18 cellular contexts compared by ENCODE assay signal in the genomic region with DNA sequence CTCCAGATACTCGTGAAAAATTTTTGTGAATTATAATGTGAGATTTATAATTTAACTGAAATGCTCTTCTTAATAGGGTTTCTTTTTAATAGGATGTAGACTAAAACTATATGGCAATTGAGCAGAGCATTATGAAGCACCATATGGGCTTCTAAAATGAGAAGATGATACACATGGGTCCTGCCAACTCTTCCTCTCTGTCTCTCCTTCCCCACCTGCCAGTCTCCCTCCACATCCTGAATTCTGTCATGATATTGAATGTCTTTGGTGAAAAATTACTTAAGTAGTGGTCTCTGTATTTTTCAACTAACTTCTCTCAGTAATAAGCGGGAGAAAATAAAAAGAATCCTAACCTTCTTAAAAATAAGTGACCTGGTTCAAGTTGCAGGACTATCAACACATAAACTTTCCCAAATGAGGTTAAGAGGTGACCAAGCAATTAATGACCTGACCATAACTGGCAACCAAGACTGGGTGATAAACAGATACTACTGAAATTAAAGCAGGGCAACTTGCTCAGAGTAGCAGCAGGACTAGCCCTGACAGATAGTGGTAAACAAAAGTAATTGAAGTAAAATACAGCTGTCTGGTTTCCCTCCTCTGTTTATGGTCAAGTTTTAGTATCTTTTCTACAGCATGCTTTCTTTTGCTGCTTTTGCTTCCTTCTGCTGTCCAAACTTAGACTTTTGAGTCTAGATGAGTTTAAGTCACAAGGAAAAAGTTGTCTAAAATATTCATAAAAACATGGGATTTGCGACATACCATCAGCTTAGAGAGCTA.
DNase-seq lines count a peak whose midpoint lies in the region; ATAC-seq, FAIRE-seq and TF ChIP-seq lines count a peak whose summit lies in the region.
"Had no signal": no experiment of that assay in that cellular context is flagged by ENCODE, and none has a peak within 500 bp of the region (broad histone marks: within the 10 kb centered on the region; RNA-seq: fewer than 3 reads in every experiment).

No MANE protein-coding gene starts in this region.

- H3K79me2 ChIP-seq in HepG2 (ENCODE audit: insufficient read depth, low read length) = no peaks in the 10 kb centered on the region
- no peaks in the 10 kb centered on the region for H3K79me2 ChIP-seq in endothelial cell of umbilical vein (ENCODE audit: control insufficient read depth, insufficient read depth, low read length)

- H3K9ac ChIP-seq in liver (ENCODE audit: low read depth in 1 of 2, low read length in 2 of 2) (no peak overlapping the region), HepG2 (ENCODE audit: insufficient read depth, low read depth, low read length) (no peak overlapping the region), endothelial cell of umbilical vein (replicated peaks; ENCODE audit: extremely low read depth, insufficient read depth, low read length) (no peak overlapping the region)
- H3K9ac ChIP-seq: BLaER1 treated with 17β-estradiol and CSF1 and Interleukin-3, amounts not matched to agents 10 nM and 100 nM; SK-N-SH had no signal

- no peak for DNase-seq in HepG2 (ENCODE audit: low spot score)
- DNase-seq in NCI-H446 treated with DMSO at 0.1 percent for 48 hours (lab: John Stamatoyannopoulos, UW) = peak; percentile 93
- DNase-seq in endothelial cell of umbilical vein (ENCODE audit: low read depth, low spot score) = peak; percentile 29
- no peak for DNase-seq in D341Med (ENCODE audit: low spot score)
- DNase-seq in activated naive CD4-positive, alpha-beta T cell treated with anti-CD3 and anti-CD28 coated beads, Interleukin-2, amount 10 ng/mL, durations not matched to agents 7 days and 5 days = no peak
- DNase-seq in LoVo (ENCODE audit: low spot score) = no peak
- no peak for DNase-seq in activated naive CD8-positive, alpha-beta T cell treated with anti-CD3 and anti-CD28 coated beads, Interleukin-2, amount 50 U/mL, for 24 hours
- DNase-seq: GOT3, HFFc6, Kasumi-1, NCI-H2029 treated with DMSO at 0.1 percent for 48 hours, NCI-H2227 treated with DMSO at 0.1 percent for 48 hours, NCI-H69, Right ventricle myocardium superior, SK-N-SH had no signal

- H3K36me3 Mint-ChIP-seq in activated naive CD4-positive, alpha-beta T cell treated with anti-CD3 and anti-CD28 coated beads, Interleukin-2, amount 10 ng/mL, durations not matched to agents 7 days and 5 days = no peaks in the 10 kb centered on the region
- no peaks in the 10 kb centered on the region for H3K36me3 Mint-ChIP-seq in activated naive CD8-positive, alpha-beta T cell treated with anti-CD3 and anti-CD28 coated beads, Interleukin-2, amount 50 U/mL, for 24 hours (ENCODE audit: low read depth)

- H3K4me2 ChIP-seq in HepG2 (ENCODE audit: low read depth, low read length) (no peak overlapping the region), endothelial cell of umbilical vein (ENCODE audit: insufficient read depth, low read length) (no peak overlapping the region)
- H3K4me2 ChIP-seq: BLaER1 treated with 17β-estradiol and CSF1 and Interleukin-3, amounts not matched to agents 10 nM and 100 nM; SK-N-SH had no signal

- peak overlapping the region in 1 of 2 donors; percentile 1 for H3K27ac ChIP-seq in liver (ENCODE audit: low read depth in 1 of 2, low read length in 2 of 2)
- no peak overlapping the region for H3K27ac ChIP-seq in HepG2 (ENCODE audit: extremely low read length, insufficient read depth, low read length)
- H3K27ac ChIP-seq in endothelial cell of umbilical vein (ENCODE audit: insufficient read depth, low read depth, low read length) = no peak overlapping the region
- H3K27ac ChIP-seq: BLaER1 treated with 17β-estradiol and CSF1 and Interleukin-3, amounts not matched to agents 10 nM and 100 nM had no signal

- in situ Hi-C loops in HepG2 (cut with HindIII; ENCODE audit: extremely low pct_ligation_motif_present, low pct_unique_long_range_greater_than_20kb) = no loop called here

- TF ChIP-seq CTCF in liver (IDR thresholded peaks at IDR 0.05; ENCODE audit: low read depth, low read length, missing input control) = no peak
- no peak for TF ChIP-seq CTCF in HepG2 (CRISPR knock-in tag; IDR thresholded peaks at IDR 0.05)
- TF ChIP-seq CTCF in endothelial cell of umbilical vein (IDR thresholded peaks at IDR 0.05; ENCODE audit: extremely low read depth in 1 of 2, insufficient read depth in 1 of 2, low read depth in 1 of 2, low read length in 2 of 2) = no peak

- TF ChIP-seq EP300 in HepG2 (IDR thresholded peaks at IDR 0.05; ENCODE audit: low read depth in 2 of 2, low read length in 2 of 2) = no peak
- no peak for TF ChIP-seq EP300 in HepG2 (CRISPR knock-in tag; IDR thresholded peaks at IDR 0.05; ENCODE audit: borderline replicate concordance)

- POLR2A ChIA-PET in HepG2 (lab: Yijun Ruan, JAX) = no interaction called here
- POLR2A ChIA-PET in endothelial cell of umbilical vein (lab: Charles Lee) = no interaction called here

- CTCF ChIA-PET in HepG2 (lab: Yijun Ruan, JAX; ENCODE audit: low intra/inter-chr PET ratio, low total read pairs) = no interaction called here
- CTCF ChIA-PET in endothelial cell of umbilical vein (lab: Charles Lee) = no interaction called here
- CTCF ChIA-PET in activated naive CD4-positive, alpha-beta T cell treated with anti-CD3 and anti-CD28 coated beads, Interleukin-2, amount 10 ng/mL, durations not matched to agents 7 days and 5 days (lab: Charles Lee) = no interaction called here

- H3K9me1 ChIP-seq in endothelial cell of umbilical vein (replicated peaks; ENCODE audit: control insufficient read depth, extremely low read depth, insufficient read depth, low read length) = no peaks in the 10 kb centered on the region

- H3K4me1 Mint-ChIP-seq in activated naive CD4-positive, alpha-beta T cell treated with anti-CD3 and anti-CD28 coated beads, Interleukin-2, amount 10 ng/mL, durations not matched to agents 7 days and 5 days = no peaks in the 10 kb centered on the region
- no peaks in the 10 kb centered on the region for H3K4me1 Mint-ChIP-seq in activated naive CD8-positive, alpha-beta T cell treated with anti-CD3 and anti-CD28 coated beads, Interleukin-2, amount 50 U/mL, for 24 hours

- H3K9me3 ChIP-seq in liver (ENCODE audit: control insufficient read depth in 4 of 4, low read length in 3 of 4) = no peaks in the 10 kb centered on the region
- H3K9me3 ChIP-seq in HepG2 (ENCODE audit: low read length) = no peaks in the 10 kb centered on the region
- H3K9me3 ChIP-seq in endothelial cell of umbilical vein (replicated peaks; ENCODE audit: control insufficient read depth, insufficient read depth, low read length) = no peaks in the 10 kb centered on the region
- H3K9me3 ChIP-seq: BLaER1 treated with 17β-estradiol and CSF1 and Interleukin-3, amounts not matched to agents 10 nM and 100 nM; SK-N-SH had no signal

- TF ChIP-seq POLR2A in HepG2 (IDR thresholded peaks at IDR 0.05; ENCODE audit: insufficient read depth in 1 of 2, low read depth in 2 of 2, low read length in 2 of 2) = no peak
- no peak for TF ChIP-seq POLR2A in endothelial cell of umbilical vein (IDR thresholded peaks at IDR 0.05; ENCODE audit: low read depth, low read length)

- H3K4me3 Mint-ChIP-seq in activated naive CD4-positive, alpha-beta T cell treated with anti-CD3 and anti-CD28 coated beads, Interleukin-2, amount 10 ng/mL, durations not matched to agents 7 days and 5 days = no peak overlapping the region
- H3K4me3 Mint-ChIP-seq in activated naive CD8-positive, alpha-beta T cell treated with anti-CD3 and anti-CD28 coated beads, Interleukin-2, amount 50 U/mL, for 24 hours = no peak overlapping the region
- H3K4me3 Mint-ChIP-seq: HFFc6 had no signal

- no peak for ATAC-seq in HepG2
- no peak for ATAC-seq in activated naive CD8-positive, alpha-beta T cell treated with anti-CD3 and anti-CD28 coated beads, Interleukin-2, amount 50 U/mL, for 24 hours
- ATAC-seq: Panc1 had no signal

- H2AFZ ChIP-seq in HepG2 (ENCODE audit: low read length) (no peak overlapping the region), endothelial cell of umbilical vein (ENCODE audit: low read depth, low read length) (no peak overlapping the region)

- H3K9me3 Mint-ChIP-seq in activated naive CD4-positive, alpha-beta T cell treated with anti-CD3 and anti-CD28 coated beads, Interleukin-2, amount 10 ng/mL, durations not matched to agents 7 days and 5 days = no peaks in the 10 kb centered on the region
- no peaks in the 10 kb centered on the region for H3K9me3 Mint-ChIP-seq in activated naive CD8-positive, alpha-beta T cell treated with anti-CD3 and anti-CD28 coated beads, Interleukin-2, amount 50 U/mL, for 24 hours
- H3K9me3 Mint-ChIP-seq: HFFc6 had no signal

- no peak for FAIRE-seq in HepG2 (lab: Jason Lieb, UNC)
- FAIRE-seq in endothelial cell of umbilical vein (lab: Jason Lieb, UNC) = peak; percentile 44

- WGBS in liver = 65% methylated on average over 3 of the region's 3 CpGs
- 18% methylated on average over 3 of the region's 3 CpGs for WGBS in HepG2 (ENCODE audit: low lambda C conversion rate)

- H3K27me3 Mint-ChIP-seq in activated naive CD4-positive, alpha-beta T cell treated with anti-CD3 and anti-CD28 coated beads, Interleukin-2, amount 10 ng/mL, durations not matched to agents 7 days and 5 days = no peaks in the 10 kb centered on the region
- H3K27me3 Mint-ChIP-seq in activated naive CD8-positive, alpha-beta T cell treated with anti-CD3 and anti-CD28 coated beads, Interleukin-2, amount 50 U/mL, for 24 hours = no peaks in the 10 kb centered on the region

- H4K20me1 ChIP-seq in HepG2 (ENCODE audit: insufficient read depth, low read length) = no peaks in the 10 kb centered on the region
- no peaks in the 10 kb centered on the region for H4K20me1 ChIP-seq in endothelial cell of umbilical vein (replicated peaks; ENCODE audit: control insufficient read depth, extremely low read depth, insufficient read depth, low read length)
- H4K20me1 ChIP-seq: BLaER1 treated with 17β-estradiol and CSF1 and Interleukin-3, amounts not matched to agents 10 nM and 100 nM had no signal

- H3K4me3 ChIP-seq in liver (ENCODE audit: low read depth in 1 of 3, low read length in 3 of 3) = no peak overlapping the region
- H3K4me3 ChIP-seq in HepG2 (replicated peaks in 1 of 3; ENCODE audit: insufficient read depth in 1 of 3, low read depth in 2 of 3, low read length in 3 of 3) = no peak overlapping the region
- H3K4me3 ChIP-seq in endothelial cell of umbilical vein (replicated peaks in 1 of 3; ENCODE audit: insufficient read depth in 1 of 3, low read depth in 1 of 3, low read length in 3 of 3) = no peak overlapping the region
- H3K4me3 ChIP-seq: BLaER1 treated with 17β-estradiol and CSF1 and Interleukin-3, amounts not matched to agents 10 nM and 100 nM had no signal

- no peaks in the 10 kb centered on the region for H3K27me3 ChIP-seq in liver (ENCODE audit: control insufficient read depth in 4 of 4, insufficient read depth in 4 of 4, low read length in 3 of 4)
- H3K27me3 ChIP-seq in HepG2 (ENCODE audit: control insufficient read depth in 1 of 2, insufficient read depth in 2 of 2, low read length in 2 of 2) = no peaks in the 10 kb centered on the region; a peak in 1 of 5 replicates
- H3K27me3 ChIP-seq in endothelial cell of umbilical vein (ENCODE audit: control insufficient read depth in 2 of 2, insufficient read depth in 2 of 2, low read length in 2 of 2) = no peaks in the 10 kb centered on the region
- H3K27me3 ChIP-seq: BLaER1 treated with 17β-estradiol and CSF1 and Interleukin-3, amounts not matched to agents 10 nM and 100 nM had no signal

- dilution Hi-C loops in endothelial cell of umbilical vein (cut with MboI; ENCODE audit: extremely low pct_ligation_motif_present, low sequenced_read_pairs) = no loop called here

- no TSS peak for BruUV-seq in HepG2 (replicated peaks; lab: Mats Ljungman, UMichigan)
- no TSS peak for BruUV-seq in endothelial cell of umbilical vein (replicated peaks; lab: Mats Ljungman, UMichigan)

- H3K4me1 ChIP-seq in liver (ENCODE audit: control insufficient read depth in 4 of 4, insufficient read depth in 4 of 4, low read length in 3 of 4) (no peaks in the 10 kb centered on the region), HepG2 (ENCODE audit: insufficient read depth, low read length) (no peaks in the 10 kb centered on the region), endothelial cell of umbilical vein (ENCODE audit: control insufficient read depth, extremely low read depth, insufficient read depth, low read length) (peaks cover 53% of the 10 kb centered on the region)

- H3K36me3 ChIP-seq in liver (ENCODE audit: control insufficient read depth in 4 of 4, insufficient read depth in 3 of 4, low read depth in 1 of 4, low read length in 3 of 4) (no peaks in the 10 kb centered on the region), HepG2 (replicated peaks in 1 of 2; ENCODE audit: control insufficient read depth in 1 of 2, insufficient read depth in 2 of 2, low read length in 2 of 2) (no peaks in the 10 kb centered on the region), endothelial cell of umbilical vein (ENCODE audit: control insufficient read depth in 2 of 2, extremely low read depth in 1 of 2, insufficient read depth in 2 of 2, low read length in 2 of 2) (no peaks in the 10 kb centered on the region)
- H3K36me3 ChIP-seq: BLaER1 treated with 17β-estradiol and CSF1 and Interleukin-3, amounts not matched to agents 10 nM and 100 nM had no signal

- H3K27ac Mint-ChIP-seq in activated naive CD4-positive, alpha-beta T cell treated with anti-CD3 and anti-CD28 coated beads, Interleukin-2, amount 10 ng/mL, durations not matched to agents 7 days and 5 days = no peak overlapping the region
- no peak overlapping the region for H3K27ac Mint-ChIP-seq in activated naive CD8-positive, alpha-beta T cell treated with anti-CD3 and anti-CD28 coated beads, Interleukin-2, amount 50 U/mL, for 24 hours
- H3K27ac Mint-ChIP-seq: HFFc6 had no signal

- TF ChIP-seq RAD21 in liver (IDR thresholded peaks at IDR 0.05) = no peak
- TF ChIP-seq RAD21 in HepG2 (CRISPR knock-in tag; IDR thresholded peaks at IDR 0.05) = no peak

- intact Hi-C loops in HepG2 (cut with micrococcal nuclease; ENCODE audit: unreplicated experiment) (no loop called here), endothelial cell of umbilical vein (cut with micrococcal nuclease) (no loop called here)

Comparison
In these comparisons a context has a peak if more than half of its experiments do, and no peak if none do; other contexts are left out.
1. DNase-seq: peak in NCI-H446 treated with DMSO at 0.1 percent for 48 hours (single experiment) and endothelial cell of umbilical vein (single experiment); none in HepG2 (single experiment), D341Med (single experiment), activated naive CD4-positive, alpha-beta T cell treated with anti-CD3 and anti-CD28 coated beads, Interleukin-2, amount 10 ng/mL, durations not matched to agents 7 days and 5 days (single experiment), LoVo (single experiment) and activated naive CD8-positive, alpha-beta T cell treated with anti-CD3 and anti-CD28 coated beads, Interleukin-2, amount 50 U/mL, for 24 hours (single experiment).